ENCODE assay signal across 1 cellular context in genomic region chr11:122559734-122560382, GRCh38.
TF ChIP-seq lines count a peak whose summit lies in the region.

No MANE protein-coding gene starts in this region.

TF ChIP-seq in WTC11, 78 proteins besides CTCF, POLR2A, EP300 and RAD21 (continued from another document and continues in another):
- TF ChIP-seq ZNF532 (CRISPR knock-in tag; IDR thresholded peaks at IDR 0.05; ENCODE audit: borderline replicate concordance) = peak; percentile 92
- TF ChIP-seq PREB (CRISPR knock-in tag; IDR thresholded peaks at IDR 0.05; ENCODE audit: borderline replicate concordance) = no peak
- no peak for TF ChIP-seq TP53 (CRISPR knock-in tag; IDR thresholded peaks at IDR 0.05)
- TF ChIP-seq AFF4 (CRISPR knock-in tag; IDR thresholded peaks at IDR 0.05; ENCODE audit: borderline replicate concordance) = no peak
- TF ChIP-seq RORB (CRISPR knock-in tag; IDR thresholded peaks at IDR 0.05) = no peak
- no peak for TF ChIP-seq USF1 (CRISPR knock-in tag; IDR thresholded peaks at IDR 0.05)
- TF ChIP-seq EMX1 (CRISPR knock-in tag; IDR thresholded peaks at IDR 0.05) = peak; percentile 82
- TF ChIP-seq USF2 (CRISPR knock-in tag; IDR thresholded peaks at IDR 0.05) = no peak
- no peak for TF ChIP-seq TEAD4 (CRISPR knock-in tag; IDR thresholded peaks at IDR 0.05)
- TF ChIP-seq ZNF138 (CRISPR knock-in tag; conservative IDR thresholded peaks at IDR 0.05) = no peak
- 0 out of 2 replicates have a peak, but pooled peaks have one; percentile 55 for TF ChIP-seq ZNF425 (CRISPR knock-in tag; conservative IDR thresholded peaks at IDR 0.05)
- no peak for TF ChIP-seq RELA (CRISPR knock-in tag; IDR thresholded peaks at IDR 0.05; ENCODE audit: borderline replicate concordance)
- TF ChIP-seq E2F5 (CRISPR knock-in tag; IDR thresholded peaks at IDR 0.05) = no peak
- no peak for TF ChIP-seq ZNF512 (CRISPR knock-in tag; IDR thresholded peaks at IDR 0.05; ENCODE audit: borderline replicate concordance)
- TF ChIP-seq ELF4 (CRISPR knock-in tag; IDR thresholded peaks at IDR 0.05; ENCODE audit: low read depth) = no peak
- no peak for TF ChIP-seq ZBTB21 (CRISPR knock-in tag; IDR thresholded peaks at IDR 0.05; ENCODE audit: borderline replicate concordance)
- TF ChIP-seq HMGXB4 (CRISPR knock-in tag; IDR thresholded peaks at IDR 0.05) = no peak; the same call in 1 of the 2 replicates
- TF ChIP-seq ZNF281 (CRISPR knock-in tag; IDR thresholded peaks at IDR 0.05) = no peak
- no peak for TF ChIP-seq ESRRA (CRISPR knock-in tag; IDR thresholded peaks at IDR 0.05; ENCODE audit: borderline replicate concordance)
- 0 out of 2 replicates have a peak, but pooled peaks have one; percentile 42 for TF ChIP-seq SP1 (CRISPR knock-in tag; conservative IDR thresholded peaks at IDR 0.05)
- no peak for TF ChIP-seq MLX (CRISPR knock-in tag; IDR thresholded peaks at IDR 0.05)
- no peak for TF ChIP-seq GABPB1 (CRISPR knock-in tag; IDR thresholded peaks at IDR 0.05)
- no peak for TF ChIP-seq FOXP1 (CRISPR knock-in tag; IDR thresholded peaks at IDR 0.05; ENCODE audit: borderline replicate concordance)
- no peak for TF ChIP-seq FOXJ3 (CRISPR knock-in tag; IDR thresholded peaks at IDR 0.05; ENCODE audit: borderline replicate concordance)
- TF ChIP-seq ATF2 (CRISPR knock-in tag; IDR thresholded peaks at IDR 0.05; ENCODE audit: borderline replicate concordance, low read depth) = no peak
- no peak for TF ChIP-seq SMAD3 (CRISPR knock-in tag; IDR thresholded peaks at IDR 0.05; ENCODE audit: borderline replicate concordance)
